3 cellular contexts compared by ENCODE assay signal in genomic region chr7:134547738-134548054, GRCh38.
TF ChIP-seq lines count a peak whose summit lies in the region.

No MANE protein-coding gene starts in this region.

TF ChIP-seq in GM12891, 5 proteins besides CTCF, POLR2A, EP300 and RAD21 (continued from another document):
- no peak for TF ChIP-seq POU2F2 (IDR thresholded peaks at IDR 0.05; ENCODE audit: low read depth, low read length)

TF ChIP-seq in GM23338, 12 proteins besides CTCF, POLR2A, EP300 and RAD21:
- TF ChIP-seq CREB1 (CRISPR knock-in tag; IDR thresholded peaks at IDR 0.05; ENCODE audit: low read depth) (no peak), REST (IDR thresholded peaks at IDR 0.05; ENCODE audit: unreplicated experiment) (no peak), POLR2AphosphoS5 (IDR thresholded peaks at IDR 0.05; ENCODE audit: low read depth) (no peak), STAT1 (IDR thresholded peaks at IDR 0.05; ENCODE audit: unreplicated experiment) (no peak), JUNB (IDR thresholded peaks at IDR 0.05; ENCODE audit: unreplicated experiment) (no peak), ZNF331 (CRISPR knock-in tag; IDR thresholded peaks at IDR 0.05; ENCODE audit: low read depth) (no peak), NANOG (IDR thresholded peaks at IDR 0.05; ENCODE audit: borderline replicate concordance) (no peak)
- TF ChIP-seq, protein P1, sequence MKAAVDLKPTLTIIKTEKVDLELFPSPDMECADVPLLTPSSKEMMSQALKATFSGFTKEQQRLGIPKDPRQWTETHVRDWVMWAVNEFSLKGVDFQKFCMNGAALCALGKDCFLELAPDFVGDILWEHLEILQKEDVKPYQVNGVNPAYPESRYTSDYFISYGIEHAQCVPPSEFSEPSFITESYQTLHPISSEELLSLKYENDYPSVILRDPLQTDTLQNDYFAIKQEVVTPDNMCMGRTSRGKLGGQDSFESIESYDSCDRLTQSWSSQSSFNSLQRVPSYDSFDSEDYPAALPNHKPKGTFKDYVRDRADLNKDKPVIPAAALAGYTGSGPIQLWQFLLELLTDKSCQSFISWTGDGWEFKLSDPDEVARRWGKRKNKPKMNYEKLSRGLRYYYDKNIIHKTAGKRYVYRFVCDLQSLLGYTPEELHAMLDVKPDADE (IDR thresholded peaks at IDR 0.05): no peak
- TF ChIP-seq, protein P2, sequence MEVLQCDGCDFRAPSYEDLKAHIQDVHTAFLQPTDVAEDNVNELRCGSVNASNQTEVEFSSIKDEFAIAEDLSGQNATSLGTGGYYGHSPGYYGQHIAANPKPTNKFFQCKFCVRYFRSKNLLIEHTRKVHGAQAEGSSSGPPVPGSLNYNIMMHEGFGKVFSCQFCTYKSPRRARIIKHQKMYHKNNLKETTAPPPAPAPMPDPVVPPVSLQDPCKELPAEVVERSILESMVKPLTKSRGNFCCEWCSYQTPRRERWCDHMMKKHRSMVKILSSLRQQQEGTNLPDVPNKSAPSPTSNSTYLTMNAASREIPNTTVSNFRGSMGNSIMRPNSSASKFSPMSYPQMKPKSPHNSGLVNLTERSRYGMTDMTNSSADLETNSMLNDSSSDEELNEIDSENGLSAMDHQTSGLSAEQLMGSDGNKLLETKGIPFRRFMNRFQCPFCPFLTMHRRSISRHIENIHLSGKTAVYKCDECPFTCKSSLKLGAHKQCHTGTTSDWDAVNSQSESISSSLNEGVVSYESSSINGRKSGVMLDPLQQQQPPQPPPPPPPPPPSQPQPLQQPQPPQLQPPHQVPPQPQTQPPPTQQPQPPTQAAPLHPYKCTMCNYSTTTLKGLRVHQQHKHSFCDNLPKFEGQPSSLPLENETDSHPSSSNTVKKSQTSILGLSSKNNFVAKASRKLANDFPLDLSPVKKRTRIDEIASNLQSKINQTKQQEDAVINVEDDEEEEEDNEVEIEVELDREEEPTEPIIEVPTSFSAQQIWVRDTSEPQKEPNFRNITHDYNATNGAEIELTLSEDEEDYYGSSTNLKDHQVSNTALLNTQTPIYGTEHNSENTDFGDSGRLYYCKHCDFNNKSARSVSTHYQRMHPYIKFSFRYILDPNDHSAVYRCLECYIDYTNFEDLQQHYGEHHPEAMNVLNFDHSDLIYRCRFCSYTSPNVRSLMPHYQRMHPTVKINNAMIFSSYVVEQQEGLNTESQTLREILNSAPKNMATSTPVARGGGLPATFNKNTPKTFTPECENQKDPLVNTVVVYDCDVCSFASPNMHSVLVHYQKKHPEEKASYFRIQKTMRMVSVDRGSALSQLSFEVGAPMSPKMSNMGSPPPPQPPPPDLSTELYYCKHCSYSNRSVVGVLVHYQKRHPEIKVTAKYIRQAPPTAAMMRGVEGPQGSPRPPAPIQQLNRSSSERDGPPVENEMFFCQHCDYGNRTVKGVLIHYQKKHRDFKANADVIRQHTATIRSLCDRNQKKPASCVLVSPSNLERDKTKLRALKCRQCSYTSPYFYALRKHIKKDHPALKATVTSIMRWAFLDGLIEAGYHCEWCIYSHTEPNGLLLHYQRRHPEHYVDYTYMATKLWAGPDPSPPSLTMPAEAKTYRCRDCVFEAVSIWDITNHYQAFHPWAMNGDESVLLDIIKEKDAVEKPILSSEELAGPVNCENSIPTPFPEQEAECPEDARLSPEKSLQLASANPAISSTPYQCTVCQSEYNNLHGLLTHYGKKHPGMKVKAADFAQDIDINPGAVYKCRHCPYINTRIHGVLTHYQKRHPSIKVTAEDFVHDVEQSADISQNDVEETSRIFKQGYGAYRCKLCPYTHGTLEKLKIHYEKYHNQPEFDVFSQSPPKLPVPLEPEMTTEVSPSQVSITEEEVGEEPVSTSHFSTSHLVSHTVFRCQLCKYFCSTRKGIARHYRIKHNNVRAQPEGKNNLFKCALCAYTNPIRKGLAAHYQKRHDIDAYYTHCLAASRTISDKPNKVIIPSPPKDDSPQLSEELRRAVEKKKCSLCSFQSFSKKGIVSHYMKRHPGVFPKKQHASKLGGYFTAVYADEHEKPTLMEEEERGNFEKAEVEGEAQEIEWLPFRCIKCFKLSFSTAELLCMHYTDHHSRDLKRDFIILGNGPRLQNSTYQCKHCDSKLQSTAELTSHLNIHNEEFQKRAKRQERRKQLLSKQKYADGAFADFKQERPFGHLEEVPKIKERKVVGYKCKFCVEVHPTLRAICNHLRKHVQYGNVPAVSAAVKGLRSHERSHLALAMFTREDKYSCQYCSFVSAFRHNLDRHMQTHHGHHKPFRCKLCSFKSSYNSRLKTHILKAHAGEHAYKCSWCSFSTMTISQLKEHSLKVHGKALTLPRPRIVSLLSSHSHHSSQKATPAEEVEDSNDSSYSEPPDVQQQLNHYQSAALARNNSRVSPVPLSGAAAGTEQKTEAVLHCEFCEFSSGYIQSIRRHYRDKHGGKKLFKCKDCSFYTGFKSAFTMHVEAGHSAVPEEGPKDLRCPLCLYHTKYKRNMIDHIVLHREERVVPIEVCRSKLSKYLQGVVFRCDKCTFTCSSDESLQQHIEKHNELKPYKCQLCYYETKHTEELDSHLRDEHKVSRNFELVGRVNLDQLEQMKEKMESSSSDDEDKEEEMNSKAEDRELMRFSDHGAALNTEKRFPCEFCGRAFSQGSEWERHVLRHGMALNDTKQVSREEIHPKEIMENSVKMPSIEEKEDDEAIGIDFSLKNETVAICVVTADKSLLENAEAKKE (CRISPR knock-in tag; IDR thresholded peaks at IDR 0.05): no peak

TF ChIP-seq in endothelial cell of umbilical vein, 7 proteins besides CTCF, POLR2A, EP300 and RAD21 (continued from another document):
- no peak for TF ChIP-seq MYC (IDR thresholded peaks at IDR 0.05; ENCODE audit: low read depth, low read length)
- no peak for TF ChIP-seq EZH2 (IDR thresholded peaks at IDR 0.05; ENCODE audit: borderline replicate concordance, low read depth, low read length, severe bottlenecking)
- TF ChIP-seq GATA2 (IDR thresholded peaks at IDR 0.05; ENCODE audit: insufficient read depth, insufficient read length, low read depth, low read length): no peak
- no peak for TF ChIP-seq POLR2AphosphoS5 (IDR thresholded peaks at IDR 0.05; ENCODE audit: insufficient read depth, low read depth, low read length)
- TF ChIP-seq FOS (IDR thresholded peaks at IDR 0.05; ENCODE audit: borderline replicate concordance, insufficient read depth, low read length): no peak
- TF ChIP-seq, protein P3, sequence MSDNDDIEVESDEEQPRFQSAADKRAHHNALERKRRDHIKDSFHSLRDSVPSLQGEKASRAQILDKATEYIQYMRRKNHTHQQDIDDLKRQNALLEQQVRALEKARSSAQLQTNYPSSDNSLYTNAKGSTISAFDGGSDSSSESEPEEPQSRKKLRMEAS (IDR thresholded peaks at IDR 0.05; ENCODE audit: insufficient read depth, insufficient read length): no peak
